28 cellular contexts compared by ENCODE assay signal in genomic region chr16:27138257-27138656, GRCh38.
DNase-seq lines count a peak whose midpoint lies in the region; ATAC-seq, FAIRE-seq and TF ChIP-seq lines count a peak whose summit lies in the region.
"Had no signal": no experiment of that assay in that cellular context is flagged by ENCODE, and none has a peak within 500 bp of the region (broad histone marks: within the 10 kb centered on the region; RNA-seq: fewer than 3 reads in every experiment).

No MANE protein-coding gene starts in this region.

- peaks cover 4% of the 10 kb centered on the region for H3K4me1 Mint-ChIP-seq in activated T-cell treated with anti-CD3 and anti-CD28 coated beads, Interleukin-2, amount 50 U/mL, for 4 hours (ENCODE audit: low read depth)
- peaks cover 9% of the 10 kb centered on the region for H3K4me1 Mint-ChIP-seq in central memory CD8-positive, alpha-beta T cell
- H3K4me1 Mint-ChIP-seq in nephron progenitor cell (peaks cover 4% of the 10 kb centered on the region), T-helper 17 cell (no peaks in the 10 kb centered on the region)

- no peak for TF ChIP-seq CTCF in nephron progenitor cell (IDR thresholded peaks at IDR 0.05)

- H3K36me3 Mint-ChIP-seq in activated T-cell treated with anti-CD3 and anti-CD28 coated beads, Interleukin-2, amount 50 U/mL, for 4 hours (ENCODE audit: insufficient read depth) = peaks cover 3% of the 10 kb centered on the region
- peaks cover 13% of the 10 kb centered on the region for H3K36me3 Mint-ChIP-seq in central memory CD8-positive, alpha-beta T cell (ENCODE audit: insufficient read depth)
- H3K36me3 Mint-ChIP-seq in nephron progenitor cell (ENCODE audit: low read depth) (peaks cover 7% of the 10 kb centered on the region), T-helper 17 cell (ENCODE audit: low read depth) (no peaks in the 10 kb centered on the region)

- H3K9me3 ChIP-seq in T-helper 17 cell (ENCODE audit: control insufficient read depth, low read length, poor library complexity, severe bottlenecking) = no peaks in the 10 kb centered on the region
- H3K9me3 ChIP-seq: BLaER1, body of pancreas, pancreas, right atrium auricular region, spleen, thyroid gland had no signal

- no peak for ATAC-seq in activated T-cell treated with anti-CD3 and anti-CD28 coated beads, Interleukin-2, amount 50 U/mL, for 4 hours
- ATAC-seq in central memory CD8-positive, alpha-beta T cell (replicated peaks; ENCODE audit: extremely low read depth, poor library complexity, severe bottlenecking) = no peak
- ATAC-seq in T-helper 17 cell = no peak
- ATAC-seq: body of pancreas, foreskin keratinocyte, GM12878, Panc1, pancreas had no signal

- H3K4me3 Mint-ChIP-seq in activated T-cell treated with anti-CD3 and anti-CD28 coated beads, Interleukin-2, amount 50 U/mL, for 4 hours = peak overlapping the region; percentile 2
- H3K4me3 Mint-ChIP-seq in central memory CD8-positive, alpha-beta T cell = peak overlapping the region; percentile 40
- H3K4me3 Mint-ChIP-seq in nephron progenitor cell (no peak overlapping the region), T-helper 17 cell (no peak overlapping the region)

- peak; percentile 13 for FAIRE-seq in HTR-8/SVneo (lab: Jason Lieb, UNC)
- FAIRE-seq: D721Med, GM12878, H54, pancreas had no signal

- peak overlapping the region; percentile 86 for H3K27ac Mint-ChIP-seq in central memory CD8-positive, alpha-beta T cell (ENCODE audit: low read depth)
- peak overlapping the region; percentile 0 for H3K27ac Mint-ChIP-seq in nephron progenitor cell
- H3K27ac Mint-ChIP-seq in T-helper 17 cell = no peak overlapping the region

- peaks cover 17% of the 10 kb centered on the region for H3K27me3 Mint-ChIP-seq in activated T-cell treated with anti-CD3 and anti-CD28 coated beads, Interleukin-2, amount 50 U/mL, for 4 hours (ENCODE audit: low read depth)
- H3K27me3 Mint-ChIP-seq in central memory CD8-positive, alpha-beta T cell = peaks cover 41% of the 10 kb centered on the region
- H3K27me3 Mint-ChIP-seq in nephron progenitor cell (ENCODE audit: low read depth, poor library complexity) (peaks cover 21% of the 10 kb centered on the region), T-helper 17 cell (peaks cover 6% of the 10 kb centered on the region)

- peaks cover 7% of the 10 kb centered on the region for H3K9me3 Mint-ChIP-seq in activated T-cell treated with anti-CD3 and anti-CD28 coated beads, Interleukin-2, amount 50 U/mL, for 4 hours
- peaks cover 10% of the 10 kb centered on the region for H3K9me3 Mint-ChIP-seq in central memory CD8-positive, alpha-beta T cell
- H3K9me3 Mint-ChIP-seq in nephron progenitor cell = peaks cover 18% of the 10 kb centered on the region

- DNase-seq in activated T-cell treated with anti-CD3 and anti-CD28 coated beads, Interleukin-2, amount 50 U/mL, for 4 hours = no peak
- DNase-seq in activated T-cell treated with anti-CD3 and anti-CD28 coated beads, Interleukin-2, amount 50 U/mL, for 48 hours = no peak
- DNase-seq in HTR-8/SVneo (ENCODE audit: insufficient read length, low spot score) (no peak), nephron progenitor cell (no peak), activated gamma-delta T cell treated with Interleukin-2 at 50 U/mL for 16 hours (no peak), T-helper 17 cell (no peak), SKM-1 treated with dmso at 0.1 percent for 144 hours (lab: John Stamatoyannopoulos, UW; ENCODE audit: unreplicated experiment) (no peak)
- DNase-seq in central memory CD8-positive, alpha-beta T cell (ENCODE audit: low spot score in 2 of 2) = no peak
- DNase-seq: activated CD4-positive, alpha-beta T cell treated with anti-CD3 and anti-CD28 coated beads, Interleukin-2, amount 50 U/mL, for 1 hour; body of pancreas; effector CD8-positive, alpha-beta T cell; foreskin keratinocyte; Karpas-422; mesenchymal stem cell; NCI-H2171; NCI-H510A treated with DMSO at 0.1 percent for 48 hours; pancreas; SHP77 treated with DMSO at 0.1 percent for 48 hours; spleen; stimulated activated CD4-positive, alpha-beta T cell treated with anti-CD3 and anti-CD28 coated beads, Interleukin-2, amount 100 ng/mL, for 48 hours; stimulated activated naive CD4-positive, alpha-beta T cell; thyroid gland had no signal

Comparison
In these comparisons a context has a peak if more than half of its experiments do, and no peak if none do; other contexts are left out.
1. H3K4me3 Mint-ChIP-seq: peak in activated T-cell treated with anti-CD3 and anti-CD28 coated beads, Interleukin-2, amount 50 U/mL, for 4 hours (single experiment) and central memory CD8-positive, alpha-beta T cell (single experiment); none in nephron progenitor cell (single experiment) and T-helper 17 cell (single experiment).